Comparison of ENCODE assay signal across 24 cellular contexts in genomic region chrX:121165930-121166359, GRCh38.
"Had no signal": no experiment of that assay in that cellular context is flagged by ENCODE, and none has a peak within 500 bp of the region (broad histone marks: within the 10 kb centered on the region; RNA-seq: fewer than 3 reads in every experiment).

No MANE protein-coding gene starts in this region.

- FAIRE-seq: HTR-8/SVneo had no signal

- H3K27ac ChIP-seq: HL-60, PC-9, Peyer's patch, SJCRH30 had no signal

- DNase-seq: KBM-7, MG63, NCI-H1092, NCI-H1105 treated with DMSO at 0.1 percent for 48 hours, NCI-H1417 treated with DMSO at 0.1 percent for 48 hours, NCI-H146, NCI-H1694 treated with DMSO at 0.1 percent for 48 hours, NCI-H1930, NCI-H2081 treated with DMSO at 0.1 percent for 48 hours, NCI-H2171, NCI-H226, NCI-H446, NCI-H510A, NCI-H524 treated with DMSO at 0.1 percent for 48 hours, NCI-H69, NCI-H774, PC-9, Peyer's patch, SHP77 treated with DMSO at 0.1 percent for 48 hours, SJCRH30 had no signal

- H3K9me3 ChIP-seq: MG63, Peyer's patch, SJCRH30 had no signal

- H3K4me3 ChIP-seq: MG63, PC-9, Peyer's patch, SJCRH30 had no signal

- H3K36me3 ChIP-seq: MG63, Peyer's patch, SJCRH30 had no signal

- H3K27me3 ChIP-seq: MG63, Peyer's patch, SJCRH30 had no signal

- ATAC-seq: Right ventricle myocardium inferior, SK-N-SH treated with all-trans-retinoic acid at 6 μM for 48 hours had no signal

- H3K4me1 ChIP-seq: Peyer's patch, SJCRH30 had no signal

- H2AFZ ChIP-seq: PC-9 had no signal

- H3K4me2 ChIP-seq: PC-9 had no signal
